In genomic region chr16:56632160-56632847, GRCh38 we compare ENCODE assay signal across 8 cellular contexts. TPM values are rescaled to one million over a fixed set of nuclear protein-coding genes. Genes with fewer than 3 reads are reported as not detected.
A peak's percentile ranks its signal among the peaks of the same experiment; 100 is the strongest.
DNase-seq lines count a peak whose midpoint lies in the region; ATAC-seq, FAIRE-seq and TF ChIP-seq lines count a peak whose summit lies in the region.

MT1M (plus strand) TSS chr16:56632659; CDS start chr16:56632732, 73 bp downstream.

- H3K36me3 Mint-ChIP-seq in CD4-positive, alpha-beta T cell (ENCODE audit: low read depth): no peaks in the 10 kb centered on the region
- no peaks in the 10 kb centered on the region for H3K36me3 Mint-ChIP-seq in activated B cell treated with CpG ODN at 0.5 μM for 24 hours (ENCODE audit: low read depth)

- no peak within 1 kb of the TSS for H3K4ac ChIP-seq in neuronal stem cell (ENCODE audit: low read length)

- H3K27me3 ChIP-seq in CD4-positive, alpha-beta T cell (ENCODE audit: control insufficient read depth, insufficient read depth, low read length): peaks cover 66% of the 10 kb centered on the region
- peaks cover 49 to 95% (median 95%) of the 10 kb centered on the region in 3 experiments for H3K27me3 ChIP-seq in neuronal stem cell (ENCODE audit: control insufficient read depth in 3 of 3, insufficient read depth in 3 of 3, low read depth in 1 of 3, low read length in 3 of 3)

- H2AFZ ChIP-seq in neuronal stem cell (ENCODE audit: low read length): peak within 1 kb of the TSS; percentile 85

- H3K9ac ChIP-seq in neuronal stem cell (ENCODE audit: low read depth, low read length, poor library complexity): peak within 1 kb of the TSS; percentile 3

- peak within 1 kb of the TSS; percentile 97 for H3K14ac ChIP-seq in neuronal stem cell (ENCODE audit: low read length)

- H3K27me3 Mint-ChIP-seq in CD4-positive, alpha-beta T cell: peaks cover 87% of the 10 kb centered on the region
- peaks cover 39% of the 10 kb centered on the region for H3K27me3 Mint-ChIP-seq in activated B cell treated with CpG ODN at 0.5 μM for 24 hours

- H3K36me3 ChIP-seq in neuronal stem cell (replicated peaks in 1 of 2; ENCODE audit: control insufficient read depth in 2 of 2, insufficient read depth in 2 of 2, low read length in 2 of 2): no peaks in the 10 kb centered on the region

- H3K4me3 Mint-ChIP-seq in CD4-positive, alpha-beta T cell: peak within 1 kb of the TSS; percentile 62
- H3K4me3 Mint-ChIP-seq in activated B cell treated with CpG ODN at 0.5 μM for 24 hours: peak within 1 kb of the TSS; percentile 65

- H4K8ac ChIP-seq in neuronal stem cell (ENCODE audit: low read depth, low read length): no peak within 1 kb of the TSS

- no peak for TF ChIP-seq CTCF in CD4-positive, alpha-beta T cell (IDR thresholded peaks at IDR 0.05)
- no peak for TF ChIP-seq CTCF in activated B cell treated with CpG ODN at 0.5 μM for 24 hours (IDR thresholded peaks at IDR 0.05)

- H3K27ac ChIP-seq in CD4-positive, alpha-beta T cell (ENCODE audit: low read depth, low read length): no peak within 1 kb of the TSS
- no peak within 1 kb of the TSS for H3K27ac ChIP-seq in neuronal stem cell (replicated peaks; ENCODE audit: low read length)

- no peaks in the 10 kb centered on the region for H3K4me1 ChIP-seq in neuronal stem cell (ENCODE audit: control insufficient read depth in 2 of 2, insufficient read depth in 1 of 2, low read depth in 1 of 2, low read length in 2 of 2)

- H2BK15ac ChIP-seq in neuronal stem cell (ENCODE audit: low read length): peak within 1 kb of the TSS; percentile 52

- H3K4me1 Mint-ChIP-seq in CD4-positive, alpha-beta T cell (ENCODE audit: low read depth): peaks cover 44% of the 10 kb centered on the region
- H3K4me1 Mint-ChIP-seq in activated B cell treated with CpG ODN at 0.5 μM for 24 hours: peaks cover 43% of the 10 kb centered on the region

- FAIRE-seq in frontal cortex (lab: Jason Lieb, UNC): no peak

- peak within 1 kb of the TSS; percentile 63 for H3K23ac ChIP-seq in neuronal stem cell (ENCODE audit: low read depth, low read length, poor library complexity)

- intact Hi-C loops in CD4-positive, alpha-beta T cell (cut with DNase I, micrococcal nuclease): no loop called here
- intact Hi-C loops in activated B cell treated with CpG ODN at 0.5 μM for 24 hours (cut with micrococcal nuclease): loop anchor here (5.0 to 10.0 kb wide), 2 partner anchors 40 to 302 kb away; partner anchors contain the start of gene HERPUD1

- peak; percentile 32 for ATAC-seq in CD4-positive, alpha-beta T cell (ENCODE audit: poor library complexity)
- ATAC-seq in activated B cell treated with CpG ODN at 0.5 μM for 24 hours (ENCODE audit: low read depth) (no peak), HG03196 (IDR thresholded peaks at IDR 0.05; ENCODE audit: unreplicated experiment) (no peak)

- H3K4me2 ChIP-seq in neuronal stem cell (ENCODE audit: insufficient read depth, low read length, poor library complexity, severe bottlenecking): peak within 1 kb of the TSS; percentile 38

- no peak within 1 kb of the TSS for H3K27ac Mint-ChIP-seq in CD4-positive, alpha-beta T cell
- H3K27ac Mint-ChIP-seq in activated B cell treated with CpG ODN at 0.5 μM for 24 hours: no peak within 1 kb of the TSS

- peak within 1 kb of the TSS; percentile 35 for H3K18ac ChIP-seq in neuronal stem cell (ENCODE audit: low read length)

- no peak within 1 kb of the TSS for H4K91ac ChIP-seq in neuronal stem cell (ENCODE audit: low read depth, low read length, poor library complexity)

- no peak for DNase-seq in CD4-positive, alpha-beta T cell
- DNase-seq in activated B cell treated with CpG ODN at 0.5 μM for 24 hours: no peak
- DNase-seq in frontal cortex (ENCODE audit: low spot score in 2 of 2): peak; percentile 59 to 65
- DNase-seq in neuronal stem cell (ENCODE audit: low spot score): no peak
- no peak for DNase-seq in HEK293T (ENCODE audit: extremely low spot score)
- no peak for DNase-seq in NCI-H1092 treated with DMSO at 0.1 percent for 48 hours (lab: John Stamatoyannopoulos, UW)
- DNase-seq in activated CD4-positive, CD25-positive, alpha-beta regulatory T cell (lab: John Stamatoyannopoulos, UW): no peak

- whole genome bisulfite sequencing in neuronal stem cell (ENCODE audit: extremely low coverage in 2 of 2, insufficient read length in 2 of 2, insufficient replicate concordance in 1 of 2), 2 donors: no CpG with 5 or more reads among the region's 61 CpGs

- no peak within 1 kb of the TSS for H2BK12ac ChIP-seq in neuronal stem cell (ENCODE audit: low read length)

- H3K79me1 ChIP-seq in neuronal stem cell (ENCODE audit: low read depth, low read length): no peaks in the 10 kb centered on the region

- CTCF ChIA-PET in CD4-positive, alpha-beta T cell (lab: Charles Lee): no interaction called here
- CTCF ChIA-PET in activated B cell treated with CpG ODN at 0.5 μM for 24 hours (lab: Charles Lee) (no interaction called here), HEK293T (lab: Yijun Ruan, JAX) (no interaction called here)

- H2BK120ac ChIP-seq in neuronal stem cell (ENCODE audit: low read depth, low read length): no peak within 1 kb of the TSS

- no peak within 1 kb of the TSS for H2BK5ac ChIP-seq in neuronal stem cell (ENCODE audit: low read length)

- no peak within 1 kb of the TSS for H3K4me3 ChIP-seq in neuronal stem cell (ENCODE audit: low read length in 2 of 2)

- POLR2A ChIA-PET in CD4-positive, alpha-beta T cell (lab: Charles Lee): no interaction called here
- POLR2A ChIA-PET in activated B cell treated with CpG ODN at 0.5 μM for 24 hours (lab: Charles Lee) (no interaction called here), HEK293T (lab: Yijun Ruan, JAX) (no interaction called here)

- no peaks in the 10 kb centered on the region for H3K9me3 Mint-ChIP-seq in CD4-positive, alpha-beta T cell
- H3K9me3 Mint-ChIP-seq in activated B cell treated with CpG ODN at 0.5 μM for 24 hours: no peaks in the 10 kb centered on the region

- no peak within 1 kb of the TSS for H2AK5ac ChIP-seq in neuronal stem cell (ENCODE audit: low read depth, low read length)

- H3K9me3 ChIP-seq in CD4-positive, alpha-beta T cell (ENCODE audit: control insufficient read depth, low read length): no peaks in the 10 kb centered on the region
- H3K9me3 ChIP-seq in neuronal stem cell (replicated peaks in 1 of 2; ENCODE audit: control insufficient read depth in 2 of 2, insufficient read depth in 1 of 2, low read depth in 1 of 2, low read length in 2 of 2): no peaks in the 10 kb centered on the region

TF ChIP-seq in HEK293T, 16 proteins besides CTCF, POLR2A, EP300 and RAD21:
- TF ChIP-seq FOXK2 (IDR thresholded peaks at IDR 0.05) (no peak), HDGF (IDR thresholded peaks at IDR 0.05; ENCODE audit: borderline replicate concordance) (no peak), NFRKB (IDR thresholded peaks at IDR 0.05) (no peak), ELF4 (IDR thresholded peaks at IDR 0.05) (no peak), CTBP1 (IDR thresholded peaks at IDR 0.05; ENCODE audit: borderline replicate concordance) (no peak), TARDBP (IDR thresholded peaks at IDR 0.05) (no peak), L3MBTL2 (conservative IDR thresholded peaks at IDR 0.05) (no peak), SP1 (IDR thresholded peaks at IDR 0.05) (no peak), PKNOX1 (IDR thresholded peaks at IDR 0.05) (no peak), ARNT (IDR thresholded peaks at IDR 0.05) (no peak), BHLHE40 (IDR thresholded peaks at IDR 0.05; ENCODE audit: borderline replicate concordance) (no peak), ZNF384 (IDR thresholded peaks at IDR 0.05) (no peak), SUZ12 (IDR thresholded peaks at IDR 0.05) (no peak), LEF1 (IDR thresholded peaks at IDR 0.05; ENCODE audit: borderline replicate concordance) (no peak), FOXA1 (IDR thresholded peaks at IDR 0.05) (no peak), FOXM1 (IDR thresholded peaks at IDR 0.05; ENCODE audit: borderline replicate concordance) (no peak)

RNA-seq across cellular contexts. Expression of gene MT1M, which starts in this region (rescaled TPM):
- total RNA-seq in CD4-positive, alpha-beta T cell: not detected
- total RNA-seq in activated B cell treated with CpG ODN at 0.5 μM for 24 hours (not detected in 2 replicates), frontal cortex (not detected)
- polyA plus RNA-seq in neuronal stem cell (2013, experiment 1 of 2): not detected
- not detected for polyA plus RNA-seq in neuronal stem cell (2013, experiment 2 of 2)

Comparison
In these comparisons a context has a peak if more than half of its experiments do, and no peak if none do; other contexts are left out.
1. Peak in ATAC-seq in CD4-positive, alpha-beta T cell; RNA of the gene not detected or under 1 TPM.
2. Peak in DNase-seq in frontal cortex; RNA of the gene not detected or under 1 TPM.